In genomic region chr1:16623337-16623736, GRCh38 we compare ENCODE assay signal across 8 cellular contexts. TPM values are rescaled to one million over a fixed set of nuclear protein-coding genes. Genes with fewer than 3 reads are reported as not detected.
DNase-seq lines count a peak whose midpoint lies in the region; ATAC-seq, FAIRE-seq and TF ChIP-seq lines count a peak whose summit lies in the region.
"Not testable (repeated sequence)": the region's sequence is repeated elsewhere in the genome, so short reads cannot be mapped to it uniquely, and the experiment has no call there.

No MANE protein-coding gene starts in this region.

- H3K27me3 ChIP-seq in bronchial epithelial cell (ENCODE audit: control insufficient read depth, insufficient read depth, low read length), result not testable (repeated sequence)

- H3K4me3 ChIP-seq in AG10803 (ENCODE audit: low read length); bronchial epithelial cell (ENCODE audit: low read depth, low read length): not testable (repeated sequence)

- not testable (repeated sequence) for TF ChIP-seq POLR2A in H54 (IDR thresholded peaks at IDR 0.05; ENCODE audit: low read depth, low read length)

- CTCF ChIA-PET in activated CD4-positive, alpha-beta T cell treated with anti-CD3 and anti-CD28 coated beads for 36 hours (lab: Charles Lee), result interaction anchor here (1.5 to 3.6 kb wide), 3 partner anchors 10 to 541 kb away, joined by 4 to 31 read pairs (median 9); partner anchors contain the start of gene NBPF1

- not testable (repeated sequence) for TF ChIP-seq CTCF in AG10803 (conservative IDR thresholded peaks at IDR 0.05; ENCODE audit: low read length); bronchial epithelial cell (IDR thresholded peaks at IDR 0.05; ENCODE audit: insufficient read depth, low read length, severe bottlenecking)

- peak; percentile 85 for DNase-seq in AG10803 (ENCODE audit: low read depth)
- DNase-seq in H54 (ENCODE audit: insufficient read length, low spot score), result peak; percentile 79
- DNase-seq in NCI-H226, result peak; percentile 72
- DNase-seq in activated CD4-positive, alpha-beta T cell treated with anti-CD3 and anti-CD28 coated beads for 36 hours, result peak; percentile 13
- peak; percentile 100 for DNase-seq in bronchial epithelial cell (ENCODE audit: low read depth)
- DNase-seq in glomerular visceral epithelial cell (ENCODE audit: extremely low spot score), result peak; percentile 89
- DNase-seq in myocyte (ENCODE audit: low read depth), result peak; percentile 90
- DNase-seq in substantia nigra (lab: John Stamatoyannopoulos, UW), result peak in 2 of 49 donors; percentile 65 to 94

- not testable (repeated sequence) for H3K4me3 Mint-ChIP-seq in activated CD4-positive, alpha-beta T cell treated with anti-CD3 and anti-CD28 coated beads for 36 hours

- not testable (repeated sequence) for H3K27me3 Mint-ChIP-seq in activated CD4-positive, alpha-beta T cell treated with anti-CD3 and anti-CD28 coated beads for 36 hours

- peak overlapping the region; percentile 5 for H3K27ac ChIP-seq in substantia nigra (ENCODE audit: low read depth, low read length, poor library complexity, severe bottlenecking)

- H3K9me3 Mint-ChIP-seq in activated CD4-positive, alpha-beta T cell treated with anti-CD3 and anti-CD28 coated beads for 36 hours (ENCODE audit: low read depth), result not testable (repeated sequence)

- intact Hi-C loops in activated CD4-positive, alpha-beta T cell treated with anti-CD3 and anti-CD28 coated beads for 36 hours (cut with DNase I, micrococcal nuclease), result loop anchor here in 1 of 2 experiments (5.0 kb wide), 1 partner anchor 181 kb away; the partner anchor contains the start of gene NECAP2

- FAIRE-seq in H54 (lab: Jason Lieb, UNC) (peak; percentile 78), bronchial epithelial cell (lab: Jason Lieb, UNC) (peak; percentile 100)

- POLR2A ChIA-PET in activated CD4-positive, alpha-beta T cell treated with anti-CD3 and anti-CD28 coated beads for 36 hours (lab: Charles Lee), result not testable (repeated sequence)

- not testable (repeated sequence) for H3K27ac Mint-ChIP-seq in activated CD4-positive, alpha-beta T cell treated with anti-CD3 and anti-CD28 coated beads for 36 hours

- not testable (repeated sequence) for H3K4me1 Mint-ChIP-seq in activated CD4-positive, alpha-beta T cell treated with anti-CD3 and anti-CD28 coated beads for 36 hours

- H3K36me3 ChIP-seq in bronchial epithelial cell (ENCODE audit: control insufficient read depth, insufficient read depth, low read length), result peaks cover 15% of the 10 kb centered on the region

- not testable (repeated sequence) for ATAC-seq in activated CD4-positive, alpha-beta T cell treated with anti-CD3 and anti-CD28 coated beads for 36 hours

- peaks cover 22% of the 10 kb centered on the region for H3K36me3 Mint-ChIP-seq in activated CD4-positive, alpha-beta T cell treated with anti-CD3 and anti-CD28 coated beads for 36 hours (ENCODE audit: low read depth)

RNA-seq across cellular contexts. Expression of gene NBPF1, which starts 10.0 kb away (rescaled TPM):
- total RNA-seq in activated CD4-positive, alpha-beta T cell treated with anti-CD3 and anti-CD28 coated beads for 36 hours, result 1 to 10 TPM; 5.8 to 6.2 TPM
- total RNA-seq in bronchial epithelial cell (30.1 and 38.7 TPM in 2 replicates), myocyte (20.1 and 35.1 TPM in 2 replicates)
- polyA plus RNA-seq in myocyte (2012), result 21.2 TPM

RNA-seq across cellular contexts. Expression of gene RNU1-3, which starts 43.4 kb away (rescaled TPM):
- total RNA-seq in activated CD4-positive, alpha-beta T cell treated with anti-CD3 and anti-CD28 coated beads for 36 hours, result 1,000 to 10,000 TPM; 1,573 to 2,291 TPM
- total RNA-seq in bronchial epithelial cell (2,323 and 5,262 TPM in 2 replicates), myocyte (not detected in 2 replicates)
- 10.5 TPM for polyA plus RNA-seq in myocyte (2012)

Comparison
In these comparisons a context has a peak if more than half of its experiments do, and no peak if none do; other contexts are left out.
1. RNA of gene RNU1-3, which starts 43.4 kb away (total RNA-seq): 2,323 to 5,262 TPM in bronchial epithelial cell and 1,573 to 2,291 TPM in activated CD4-positive, alpha-beta T cell treated with anti-CD3 and anti-CD28 coated beads for 36 hours; not detected in myocyte; every median in the first group is over 1,000 times any median in the second.